ENCODE assay signal across 27 cellular contexts in the genomic region with DNA sequence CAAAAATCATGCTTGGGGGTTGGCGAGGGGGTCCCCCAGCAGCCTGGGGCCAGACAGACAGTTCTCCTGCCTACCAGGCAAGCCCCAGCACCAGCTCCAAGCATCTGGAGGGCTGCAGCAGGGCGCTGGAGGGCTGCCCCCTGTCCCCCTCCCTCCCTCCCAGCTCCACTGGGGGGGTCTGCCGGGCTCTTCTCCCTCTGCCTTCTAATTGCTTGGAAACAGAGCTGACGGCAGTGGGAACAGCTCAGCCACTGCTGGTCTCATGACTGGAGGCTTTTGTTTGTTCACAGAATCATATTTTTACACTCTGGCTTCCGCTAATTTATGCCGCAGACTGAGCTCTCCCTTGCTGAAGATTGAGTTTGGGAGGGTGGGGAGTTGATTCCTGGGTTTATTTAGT. TPM values are rescaled to one million over a fixed set of nuclear protein-coding genes. Genes with fewer than 3 reads are reported as not detected.
DNase-seq lines count a peak whose midpoint lies in the region; TF ChIP-seq lines count a peak whose summit lies in the region.
"Had no signal": no experiment of that assay in that cellular context is flagged by ENCODE, and none has a peak within 500 bp of the region (broad histone marks: within the 10 kb centered on the region; RNA-seq: fewer than 3 reads in every experiment).

No MANE protein-coding gene starts in this region.

- TF ChIP-seq CTCF in neural progenitor cell (IDR thresholded peaks at IDR 0.05) (no peak), tibial nerve (IDR thresholded peaks at IDR 0.05) (no peak)

- no peak overlapping the region for H3K4me3 Mint-ChIP-seq in neural progenitor cell
- H3K4me3 Mint-ChIP-seq in activated CD4-positive, alpha-beta T cell treated with anti-CD3 and anti-CD28 coated beads, Interleukin-2, amount 10 ng/mL, durations not matched to agents 24 days and 14 days: no peak overlapping the region
- H3K4me3 Mint-ChIP-seq: activated B cell treated with CpG ODN at 0.5 μM for 24 hours; activated CD8-positive, alpha-beta T cell treated with anti-CD3 and anti-CD28 coated beads for 36 hours; CD8-positive, alpha-beta T cell; H9 had no signal

- H3K4me3 ChIP-seq in neural progenitor cell: no peak overlapping the region
- H3K4me3 ChIP-seq in tibial nerve: no peak overlapping the region
- H3K4me3 ChIP-seq: hepatocyte, mucosa of descending colon, transverse colon had no signal

- H3K9me3 ChIP-seq in neural progenitor cell (ENCODE audit: low read depth) (no peaks in the 10 kb centered on the region), tibial nerve (no peaks in the 10 kb centered on the region)
- H3K9me3 ChIP-seq: mucosa of descending colon, transverse colon had no signal

- H3K4me2 ChIP-seq in neural progenitor cell: no peak overlapping the region
- H3K4me2 ChIP-seq: hepatocyte, KMS-11 had no signal

- no peak overlapping the region for H3K27ac Mint-ChIP-seq in neural progenitor cell
- no peak overlapping the region for H3K27ac Mint-ChIP-seq in activated CD4-positive, alpha-beta T cell treated with anti-CD3 and anti-CD28 coated beads, Interleukin-2, amount 10 ng/mL, durations not matched to agents 24 days and 14 days
- H3K27ac Mint-ChIP-seq: activated B cell treated with CpG ODN at 0.5 μM for 24 hours; activated CD8-positive, alpha-beta T cell treated with anti-CD3 and anti-CD28 coated beads for 36 hours; CD8-positive, alpha-beta T cell; H9 had no signal

- H3K36me3 ChIP-seq in neural progenitor cell: no peaks in the 10 kb centered on the region
- H3K36me3 ChIP-seq in tibial nerve: no peaks in the 10 kb centered on the region
- H3K36me3 ChIP-seq: transverse colon had no signal

- peaks cover 32% of the 10 kb centered on the region for H3K4me1 Mint-ChIP-seq in neural progenitor cell
- H3K4me1 Mint-ChIP-seq in activated CD4-positive, alpha-beta T cell treated with anti-CD3 and anti-CD28 coated beads, Interleukin-2, amount 10 ng/mL, durations not matched to agents 24 days and 14 days: no peaks in the 10 kb centered on the region
- H3K4me1 Mint-ChIP-seq: activated B cell treated with CpG ODN at 0.5 μM for 24 hours had no signal

- 34 to 36% methylated on average over 6 of the region's 6 CpGs for WGBS in tibial nerve, 2 donors

- no peaks in the 10 kb centered on the region for H4K20me1 ChIP-seq in neural progenitor cell (ENCODE audit: low read depth)

- no peak overlapping the region for H2AFZ ChIP-seq in neural progenitor cell (replicated peaks)
- H2AFZ ChIP-seq: hepatocyte had no signal

- H3K9me3 Mint-ChIP-seq in neural progenitor cell: no peaks in the 10 kb centered on the region
- H3K9me3 Mint-ChIP-seq in activated CD4-positive, alpha-beta T cell treated with anti-CD3 and anti-CD28 coated beads, Interleukin-2, amount 10 ng/mL, durations not matched to agents 24 days and 14 days: no peaks in the 10 kb centered on the region
- H3K9me3 Mint-ChIP-seq: activated B cell treated with CpG ODN at 0.5 μM for 24 hours; activated CD8-positive, alpha-beta T cell treated with anti-CD3 and anti-CD28 coated beads for 36 hours; CD8-positive, alpha-beta T cell; H9 had no signal

- DNase-seq in NCI-H146 (lab: John Stamatoyannopoulos, UW) (peak; percentile 34), NCI-H146 treated with DMSO at 0.1 percent for 48 hours (lab: John Stamatoyannopoulos, UW; ENCODE audit: unreplicated experiment) (no peak), NCI-H1694 (lab: John Stamatoyannopoulos, UW) (peak; percentile 23), neural progenitor cell (ENCODE audit: low spot score) (peak; percentile 22), tibial nerve (ENCODE audit: low spot score in 2 of 2) (no peak), OCI-M2 (lab: John Stamatoyannopoulos, UW; ENCODE audit: unreplicated experiment) (no peak)
- DNase-seq in activated CD4-positive, alpha-beta T cell treated with anti-CD3 and anti-CD28 coated beads, Interleukin-2, amount 10 ng/mL, durations not matched to agents 24 days and 14 days: no peak
- DNase-seq: 8988T; activated B cell treated with CpG ODN at 0.5 μM for 24 hours; activated CD8-positive, alpha-beta T cell treated with anti-CD3 and anti-CD28 coated beads for 36 hours; activated gamma-delta T cell; activated T-cell treated with anti-CD3 and anti-CD28 coated beads for 4 hours; CD8-positive, alpha-beta T cell; DMS79; H9; mucosa of descending colon; NCI-H82; OCI-M1; small intestine; stimulated activated CD4-positive, alpha-beta T cell treated with anti-CD3 and anti-CD28 coated beads, Interleukin-4, amount 100 ng/mL, for 1 hour; stimulated activated naive CD4-positive, alpha-beta T cell treated with Interleukin-2 at 50 U/mL for 16 hours; SW 1271; transverse colon had no signal

- H3K36me3 Mint-ChIP-seq in neural progenitor cell: no peaks in the 10 kb centered on the region
- no peaks in the 10 kb centered on the region for H3K36me3 Mint-ChIP-seq in activated CD4-positive, alpha-beta T cell treated with anti-CD3 and anti-CD28 coated beads, Interleukin-2, amount 10 ng/mL, durations not matched to agents 24 days and 14 days (ENCODE audit: low read depth)
- H3K36me3 Mint-ChIP-seq: CD8-positive, alpha-beta T cell had no signal

- peaks cover 13% of the 10 kb centered on the region for H3K27me3 Mint-ChIP-seq in neural progenitor cell (ENCODE audit: insufficient read depth, low read depth)
- H3K27me3 Mint-ChIP-seq in activated CD4-positive, alpha-beta T cell treated with anti-CD3 and anti-CD28 coated beads, Interleukin-2, amount 10 ng/mL, durations not matched to agents 24 days and 14 days: peaks cover 2% of the 10 kb centered on the region
- H3K27me3 Mint-ChIP-seq: activated CD8-positive, alpha-beta T cell treated with anti-CD3 and anti-CD28 coated beads for 36 hours had no signal

- TF ChIP-seq EP300 in tibial nerve (IDR thresholded peaks at IDR 0.05): no peak

- H3K27me3 ChIP-seq in neural progenitor cell (no peaks in the 10 kb centered on the region), tibial nerve (no peaks in the 10 kb centered on the region)
- H3K27me3 ChIP-seq: hepatocyte, transverse colon had no signal

- TF ChIP-seq POLR2A in tibial nerve (IDR thresholded peaks at IDR 0.05): no peak

- peaks cover 17% of the 10 kb centered on the region for H3K4me1 ChIP-seq in neural progenitor cell
- peaks cover 0 to 16% (median 0%) of the 10 kb centered on the region in 4 donors for H3K4me1 ChIP-seq in tibial nerve

- no peaks in the 10 kb centered on the region for H3F3A ChIP-seq in neural progenitor cell (ENCODE audit: low read depth)

- H3K79me2 ChIP-seq in neural progenitor cell (ENCODE audit: low read depth): no peaks in the 10 kb centered on the region
- H3K79me2 ChIP-seq: hepatocyte had no signal

- H3K9ac ChIP-seq in neural progenitor cell: no peak overlapping the region
- H3K9ac ChIP-seq: KMS-11 had no signal

- intact Hi-C loops in activated CD4-positive, alpha-beta T cell treated with anti-CD3 and anti-CD28 coated beads, Interleukin-2, amount 10 ng/mL, durations not matched to agents 24 days and 14 days (cut with micrococcal nuclease): no loop called here

- H3K27ac ChIP-seq in cingulate gyrus (ENCODE audit: low read depth, low read length) (peak overlapping the region; percentile 76), neural progenitor cell (no peak overlapping the region), tibial nerve (no peak overlapping the region)
- H3K27ac ChIP-seq: epithelial cell of prostate, hepatocyte, KMS-11, transverse colon had no signal

RNA-seq across cellular contexts. Expression of a gene that starts 51.3 kb away (rescaled TPM):
- total RNA-seq in neural progenitor cell (ENCODE audit: low replicate concordance): 0.17 and 1.1 TPM in 2 replicates
- total RNA-seq in tibial nerve: 10 to 100 TPM in 2 of 4 donors, 1 to 10 TPM in 2; 2.8 to 10.9 (median 6.7) TPM
- not detected in 2 replicates for total RNA-seq in activated CD4-positive, alpha-beta T cell treated with anti-CD3 and anti-CD28 coated beads, Interleukin-2, amount 10 ng/mL, durations not matched to agents 24 days and 14 days
- total RNA-seq: activated B cell treated with CpG ODN at 0.5 μM for 24 hours; activated CD8-positive, alpha-beta T cell treated with anti-CD3 and anti-CD28 coated beads for 36 hours; CD8-positive, alpha-beta T cell had no signal

Comparison
In these comparisons a context has a peak if more than half of its experiments do, and no peak if none do; other contexts are left out.
1. DNase-seq: peak in NCI-H146 (single experiment), NCI-H1694 (single experiment) and neural progenitor cell (single experiment); none in NCI-H146 treated with DMSO at 0.1 percent for 48 hours (single experiment), tibial nerve (0 of 2), OCI-M2 (single experiment) and activated CD4-positive, alpha-beta T cell treated with anti-CD3 and anti-CD28 coated beads, Interleukin-2, amount 10 ng/mL, durations not matched to agents 24 days and 14 days (single experiment).